Comparison of ENCODE assay signal across 8 cellular contexts in the genomic region with DNA sequence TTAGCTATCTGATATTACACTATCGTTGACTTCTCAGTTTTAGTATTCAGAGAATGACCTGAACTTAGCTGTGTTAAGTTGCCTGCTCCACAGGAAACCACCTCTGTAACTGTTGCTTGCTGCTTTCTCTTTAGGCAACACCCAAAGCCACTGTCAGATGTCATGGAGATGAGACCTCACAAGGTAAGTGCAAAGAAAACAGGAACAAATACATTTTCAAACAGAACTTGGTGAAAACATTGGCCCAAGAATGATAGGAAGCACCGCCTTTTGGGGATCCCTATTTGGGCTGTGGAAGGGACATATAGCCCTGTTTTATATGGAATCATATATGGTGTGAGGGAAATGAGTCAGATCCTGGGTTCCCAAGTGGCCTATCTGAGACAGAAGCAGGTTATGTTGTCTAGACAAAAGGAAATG.
A peak's percentile ranks its signal among the peaks of the same experiment; 100 is the strongest.
DNase-seq lines count a peak whose midpoint lies in the region; ATAC-seq and TF ChIP-seq lines count a peak whose summit lies in the region.

No MANE protein-coding gene starts in this region.

- H3K27me3 ChIP-seq in A673 (replicated peaks; ENCODE audit: insufficient read depth, low read depth, low read length, poor library complexity): no peaks in the 10 kb centered on the region
- no peaks in the 10 kb centered on the region for H3K27me3 ChIP-seq in suprapubic skin

- H3K4me3 ChIP-seq in A673 (ENCODE audit: low read depth, low read length, poor library complexity, severe bottlenecking) (no peak overlapping the region), fibroblast of mammary gland (ENCODE audit: control insufficient read depth, low read depth, low read length) (no peak overlapping the region), suprapubic skin (no peak overlapping the region)

- intact Hi-C loops in A673 (cut with micrococcal nuclease; ENCODE audit: unreplicated experiment): no loop called here

- H3K36me3 ChIP-seq in A673 (ENCODE audit: insufficient read depth, low read length, poor library complexity, severe bottlenecking) (no peaks in the 10 kb centered on the region), suprapubic skin (no peaks in the 10 kb centered on the region)

- WGBS in suprapubic skin: 81% methylated on average over 2 of the region's 2 CpGs

- H3K4me1 ChIP-seq in A673 (ENCODE audit: insufficient read depth, low read length, poor library complexity, severe bottlenecking) (peaks cover 5% of the 10 kb centered on the region), suprapubic skin (no peaks in the 10 kb centered on the region)

- POLR2A ChIA-PET in A673 (lab: Charles Lee; ENCODE audit: low non-redundant PET): no interaction called here

- no peak for TF ChIP-seq CTCF in A673 (conservative IDR thresholded peaks at IDR 0.05; ENCODE audit: low read depth, low read length)
- no peak for TF ChIP-seq CTCF in fibroblast of mammary gland (conservative IDR thresholded peaks at IDR 0.05; ENCODE audit: control insufficient read depth, insufficient read depth, low read depth, low read length)
- no peak for TF ChIP-seq CTCF in suprapubic skin (IDR thresholded peaks at IDR 0.05)

- DNase-seq in A673 (ENCODE audit: low spot score) (peak; percentile 51), T-helper 22 cell (ENCODE audit: low read depth) (peak; percentile 6), fibroblast of mammary gland (ENCODE audit: low read depth) (peak; percentile 7), Ammon's horn (ENCODE audit: low spot score) (no peak), suprapubic skin (ENCODE audit: low spot score in 2 of 2) (no peak), NCI-H774 (lab: John Stamatoyannopoulos, UW) (no peak)

- ATAC-seq in GM19035 (IDR thresholded peaks at IDR 0.05; ENCODE audit: unreplicated experiment): peak; percentile 95
- peak; percentile 94 for ATAC-seq in HG03135 (IDR thresholded peaks at IDR 0.05; ENCODE audit: unreplicated experiment)

- CTCF ChIA-PET in A673 (lab: Charles Lee): no interaction called here

- no peak for TF ChIP-seq POLR2A in suprapubic skin (IDR thresholded peaks at IDR 0.05)

- TF ChIP-seq EP300 in suprapubic skin (IDR thresholded peaks at IDR 0.05): no peak

- H3K9me3 ChIP-seq in A673 (ENCODE audit: low read depth, low read length, poor library complexity, severe bottlenecking): no peaks in the 10 kb centered on the region
- no peaks in the 10 kb centered on the region for H3K9me3 ChIP-seq in suprapubic skin

- BruUV-seq in A673 (replicated peaks; lab: Mats Ljungman, UMichigan): no TSS peak

- H3K27ac ChIP-seq in A673 (ENCODE audit: low read depth, low read length, poor library complexity, severe bottlenecking) (no peak overlapping the region), suprapubic skin (no peak overlapping the region)

Comparison
In these comparisons a context has a peak if more than half of its experiments do, and no peak if none do; other contexts are left out.
1. DNase-seq: peak in A673 (single experiment), T-helper 22 cell (single experiment) and fibroblast of mammary gland (single experiment); none in Ammon's horn (single experiment), suprapubic skin (0 of 2) and NCI-H774 (single experiment).